ENCODE assay signal across 23 cellular contexts in the genomic region with DNA sequence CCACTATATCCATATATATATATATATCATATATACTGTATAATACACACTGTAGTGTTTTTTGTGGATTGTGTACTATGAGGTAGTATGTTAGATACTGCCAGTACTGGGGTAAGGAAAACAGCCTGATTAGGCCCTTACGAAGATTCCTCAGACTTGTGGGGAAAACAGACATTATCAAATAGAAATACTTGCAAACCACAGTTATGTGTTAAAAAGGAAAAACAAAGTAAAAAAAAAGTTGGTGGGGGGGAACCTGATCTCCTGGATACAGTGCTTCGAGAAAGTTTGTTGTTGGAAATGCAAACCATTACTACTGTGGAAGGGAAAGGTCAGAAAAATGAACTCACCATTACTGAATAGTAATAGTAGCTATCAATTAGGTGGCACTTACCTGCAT.
"Had no signal": no experiment of that assay in that cellular context is flagged by ENCODE, and none has a peak within 500 bp of the region (broad histone marks: within the 10 kb centered on the region; RNA-seq: fewer than 3 reads in every experiment).

No MANE protein-coding gene starts in this region.

- DNase-seq: dorsolateral prefrontal cortex; effector CD4-positive, alpha-beta T cell; foreskin keratinocyte; heart left ventricle; left cardiac atrium; left lung; mesenchymal stem cell; mucosa of descending colon; naive B cell; nucleus accumbens; right cardiac atrium; sigmoid colon; stimulated activated CD4-positive, alpha-beta T cell treated with anti-CD3 and anti-CD28 coated beads, Interleukin-4, amount 100 ng/mL, for 4 hours; stimulated activated naive CD8-positive, alpha-beta T cell treated with anti-CD3 and anti-CD28 coated beads, Interleukin-15, Interleukin-2, amounts not matched to agents 100 U/mL and 50 U/mL, for 24 hours; substantia nigra; testis; tibial artery had no signal

- H3K27me3 ChIP-seq: dorsolateral prefrontal cortex, esophagus muscularis mucosa, foreskin keratinocyte, gastroesophageal sphincter, heart left ventricle, hepatocyte, left lung, sigmoid colon, testis, tibial artery had no signal

- H3K27ac ChIP-seq: dorsolateral prefrontal cortex, esophagus muscularis mucosa, foreskin keratinocyte, gastroesophageal sphincter, heart left ventricle, hepatocyte, left lung, prostate gland, sigmoid colon, testis, tibial artery had no signal

- H3K9me3 ChIP-seq: esophagus muscularis mucosa, gastroesophageal sphincter, heart left ventricle, left lung, mucosa of descending colon, prostate gland, sigmoid colon, testis, tibial artery had no signal

- ATAC-seq: foreskin keratinocyte; gastroesophageal sphincter; heart left ventricle; left cardiac atrium; left lung; mucosa of descending colon; natural killer cell treated with Interleukin-12 subunit alpha and Interleukin-12 subunit beta and Interleukin-15 and Interleukin-18, amount 100 ng/mL, for 72 hours; right cardiac atrium; stimulated activated memory B cell treated with anti-CD40 and anti-IgM and Interleukin-4, amounts not matched to agents 10 μg/mL and 1 μg/mL and 100 μg/mL, for 72 hours; stimulated activated naive CD8-positive, alpha-beta T cell treated with anti-CD3 and anti-CD28 coated beads, Interleukin-15, Interleukin-2, amounts not matched to agents 100 U/mL and 50 U/mL, for 24 hours had no signal

- H3K4me1 ChIP-seq: foreskin keratinocyte, left lung, prostate gland, sigmoid colon, testis, tibial artery had no signal

- H3K4me3 ChIP-seq: dorsolateral prefrontal cortex, esophagus muscularis mucosa, gastroesophageal sphincter, heart left ventricle, hepatocyte, left lung, mucosa of descending colon, prostate gland, sigmoid colon, testis, tibial artery had no signal

- H3K36me3 ChIP-seq: prostate gland had no signal
